In the genomic region with DNA sequence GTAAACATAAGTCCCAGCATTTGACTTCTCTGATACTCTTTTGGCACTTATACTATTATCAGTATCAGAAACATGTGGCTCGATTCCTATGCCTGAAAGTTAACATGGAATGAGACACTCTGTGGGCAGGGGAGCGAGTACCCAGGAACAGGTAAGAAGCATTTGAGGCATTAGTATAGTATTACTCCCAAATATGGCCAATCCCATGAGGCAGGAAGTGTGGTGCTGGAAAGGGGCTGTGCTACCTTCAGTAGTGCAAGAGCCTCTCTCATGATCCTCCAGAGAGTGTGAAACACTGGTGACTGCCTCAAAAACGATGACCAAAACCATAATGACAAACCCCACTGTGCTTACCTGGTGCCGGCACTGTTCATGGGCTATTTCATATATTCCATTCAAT, we compare ENCODE assay signal across 31 cellular contexts.
DNase-seq lines count a peak whose midpoint lies in the region; ATAC-seq, FAIRE-seq and TF ChIP-seq lines count a peak whose summit lies in the region.
"Had no signal": no experiment of that assay in that cellular context is flagged by ENCODE, and none has a peak within 500 bp of the region (broad histone marks: within the 10 kb centered on the region; RNA-seq: fewer than 3 reads in every experiment).

No MANE protein-coding gene starts in this region.

- H3K27me3 ChIP-seq in GM12878 (replicated peaks in 1 of 2; ENCODE audit: control insufficient read depth in 2 of 2, insufficient read depth in 2 of 2, low read length in 1 of 2) (no peaks in the 10 kb centered on the region), H1 (replicated peaks in 1 of 4; ENCODE audit: control insufficient read depth in 3 of 4, extremely low read depth in 1 of 4, insufficient read depth in 3 of 4, low read length in 3 of 4) (no peaks in the 10 kb centered on the region)
- H3K27me3 ChIP-seq: BE2C; BLaER1; BLaER1 treated with 17β-estradiol and CSF1 and Interleukin-3, amounts not matched to agents 10 nM and 100 nM had no signal

- TF ChIP-seq POLR2A in GM12878 (IDR thresholded peaks at IDR 0.05; ENCODE audit: low read depth, low read length): no peak
- TF ChIP-seq POLR2A in H1 (IDR thresholded peaks at IDR 0.05; ENCODE audit: control extremely low read depth in 1 of 2, low read depth in 2 of 2, low read length in 2 of 2): no peak

- no peak for DNase-seq in GM12878 (ENCODE audit: low read depth, low spot score)
- no peak for DNase-seq in H1 (ENCODE audit: low read depth in 1 of 2, low spot score in 2 of 2)
- DNase-seq: 8988T; ACHN; AML-193; BE2C; C1 segment of cervical spinal cord; Caco-2; Calu3; CD4-positive, alpha-beta memory T cell; CD4-positive, alpha-beta T cell; CD4-positive, CD25-positive, alpha-beta regulatory T cell; CD8-positive, alpha-beta memory T cell; CD8-positive, alpha-beta T cell; COR-L47; DMS 273 treated with DMSO at 0.1 percent for 48 hours; DMS153; DMS53; DMS79; DMS79 treated with DMSO at 0.1 percent for 48 hours; DND-41; EL had no signal

- no peak overlapping the region for H3K4me2 ChIP-seq in GM12878 (ENCODE audit: control insufficient read depth, insufficient read depth)
- no peak overlapping the region for H3K4me2 ChIP-seq in H1 (ENCODE audit: insufficient read depth in 1 of 2, low read depth in 2 of 2, low read length in 2 of 2)
- H3K4me2 ChIP-seq: A549; BLaER1; BLaER1 treated with 17β-estradiol and CSF1 and Interleukin-3, amounts not matched to agents 10 nM and 100 nM had no signal

- no peak overlapping the region for H2BK5ac ChIP-seq in H1 (ENCODE audit: low read depth, low read length)

- H2BK20ac ChIP-seq in H1 (ENCODE audit: low read length): no peak overlapping the region

- TF ChIP-seq CTCF in GM12878 (IDR thresholded peaks at IDR 0.05 in 2 of 3, conservative IDR thresholded peaks at IDR 0.05 in 1 of 3; ENCODE audit: control insufficient read depth in 2 of 3, extremely low read depth in 1 of 3, insufficient read depth in 1 of 3, low read depth in 3 of 3, low read length in 3 of 3) (no peak), H1 (IDR thresholded peaks at IDR 0.05; ENCODE audit: control extremely low read depth in 1 of 3, insufficient read depth in 1 of 3, low read depth in 1 of 3, low read length in 3 of 3) (no peak)

- H4K5ac ChIP-seq in H1 (ENCODE audit: insufficient read length, low read depth, low read length): no peak overlapping the region

- H4K8ac ChIP-seq in H1 (ENCODE audit: extremely low read depth, insufficient read depth, low read length): no peak overlapping the region

- SMC1A ChIA-PET in GM12878 (lab: Charles Lee; ENCODE audit: uncharacterized antibody, unreplicated experiment): no interaction called here

- no peak overlapping the region for H2BK15ac ChIP-seq in H1 (ENCODE audit: low read length)

- no peak for TF ChIP-seq RAD21 in GM12878 (IDR thresholded peaks at IDR 0.05; ENCODE audit: insufficient read depth, low read depth, low read length)
- no peak for TF ChIP-seq RAD21 in H1 (IDR thresholded peaks at IDR 0.05 in 1 of 2, conservative IDR thresholded peaks at IDR 0.05 in 1 of 2; ENCODE audit: low read depth in 2 of 2, low read length in 2 of 2)

- no peak overlapping the region for H3K18ac ChIP-seq in H1 (ENCODE audit: extremely low read depth, low read length)

- TF ChIP-seq EP300 in GM12878 (IDR thresholded peaks at IDR 0.05; ENCODE audit: borderline replicate concordance in 1 of 2, control insufficient read depth in 1 of 2, low read depth in 2 of 2, low read length in 2 of 2) (no peak), H1 (IDR thresholded peaks at IDR 0.05; ENCODE audit: borderline replicate concordance in 1 of 2, low read depth in 2 of 2, low read length in 2 of 2) (no peak)

- H3K4me1 ChIP-seq in GM12878 (ENCODE audit: control insufficient read depth, insufficient read depth, low read length) (no peaks in the 10 kb centered on the region), H1 (replicated peaks in 1 of 4; ENCODE audit: control insufficient read depth in 3 of 4, insufficient read depth in 4 of 4, low read length in 3 of 4) (peaks cover 0 to 2% (median 0%) of the 10 kb centered on the region in 4 experiments; a peak in 1 of 7 replicates)
- H3K4me1 ChIP-seq: A549; BE2C; BLaER1; BLaER1 treated with 17β-estradiol and CSF1 and Interleukin-3, amounts not matched to agents 10 nM and 100 nM; Caco-2 had no signal

- H3K79me2 ChIP-seq in GM12878 (ENCODE audit: control insufficient read depth, insufficient read depth, low read length): no peaks in the 10 kb centered on the region
- H3K79me2 ChIP-seq in H1 (ENCODE audit: control insufficient read depth in 1 of 2, insufficient read depth in 2 of 2, low read length in 2 of 2): no peaks in the 10 kb centered on the region

- H2BK12ac ChIP-seq in H1 (ENCODE audit: low read depth, low read length): no peak overlapping the region

- H3K23ac ChIP-seq in H1 (ENCODE audit: insufficient read length): no peak overlapping the region

- H3K4ac ChIP-seq in H1 (replicated peaks; ENCODE audit: insufficient read length, low read depth, low read length): no peak overlapping the region

- intact Hi-C loops in GM12878 (cut with micrococcal nuclease; ENCODE audit: unreplicated experiment): loop anchor here (5.0 to 10.0 kb wide), 2 partner anchors 420 to 668 kb away; no protein-coding TSS in a partner anchor

- WGBS in GM12878 (ENCODE audit: insufficient coverage, insufficient replicate concordance, low lambda C conversion rate, missing lambda C conversion rate): 25% methylated on average over 4 of the region's 4 CpGs
- WGBS in H1 (ENCODE audit: extremely low coverage in 1 of 2, insufficient coverage in 1 of 2, insufficient read length in 1 of 2, insufficient replicate concordance in 2 of 2, low coverage in 1 of 2, low lambda C conversion rate in 2 of 2, missing lambda C conversion rate in 1 of 2), 2 experiments: 92% methylated on average over 4 of the region's 4 CpGs; no CpG with 5 or more reads in 1 of the 2 experiments

- no peak overlapping the region for H2AFZ ChIP-seq in GM12878 (ENCODE audit: control insufficient read depth, low read depth, low read length)
- H2AFZ ChIP-seq in H1 (ENCODE audit: low read length): no peak overlapping the region

- H3K36me3 ChIP-seq in GM12878 (ENCODE audit: control insufficient read depth in 2 of 2, insufficient read depth in 2 of 2, low read length in 1 of 2) (no peaks in the 10 kb centered on the region), H1 (ENCODE audit: control insufficient read depth in 2 of 4, insufficient read depth in 4 of 4, low read length in 3 of 4) (no peaks in the 10 kb centered on the region)
- H3K36me3 ChIP-seq: BE2C; BLaER1; BLaER1 treated with 17β-estradiol and CSF1 and Interleukin-3, amounts not matched to agents 10 nM and 100 nM had no signal

- BruUV-seq in GM12878 (replicated peaks; lab: Mats Ljungman, UMichigan): no TSS peak

- no peak overlapping the region for H3K9ac ChIP-seq in GM12878 (ENCODE audit: control insufficient read depth, insufficient read depth, low read length)
- H3K9ac ChIP-seq in H1 (replicated peaks in 1 of 4; ENCODE audit: extremely low read depth in 1 of 4, low read depth in 3 of 4, low read length in 3 of 4): no peak overlapping the region
- H3K9ac ChIP-seq: BLaER1; BLaER1 treated with 17β-estradiol and CSF1 and Interleukin-3, amounts not matched to agents 10 nM and 100 nM had no signal

- no peak overlapping the region for H4K91ac ChIP-seq in H1 (replicated peaks; ENCODE audit: insufficient read length, low read length)

- FAIRE-seq in GM12878 (lab: Jason Lieb, UNC) (no peak), H1 (lab: Jason Lieb, UNC) (no peak)
- FAIRE-seq: A204.1, A549, D721Med had no signal

- H3K56ac ChIP-seq in H1 (replicated peaks; ENCODE audit: insufficient read length, low read depth, low read length): no peak overlapping the region

- RAD21 ChIA-PET in GM12878 (lab: Charles Lee; ENCODE audit: unreplicated experiment): no interaction called here

- H4K20me1 ChIP-seq in GM12878 (ENCODE audit: control insufficient read depth, insufficient read depth) (no peaks in the 10 kb centered on the region), H1 (replicated peaks in 1 of 2; ENCODE audit: control insufficient read depth in 1 of 2, insufficient read depth in 2 of 2, low read length in 2 of 2) (no peaks in the 10 kb centered on the region)
- H4K20me1 ChIP-seq: BLaER1; BLaER1 treated with 17β-estradiol and CSF1 and Interleukin-3, amounts not matched to agents 10 nM and 100 nM had no signal

- H3K27ac ChIP-seq in GM12878 (ENCODE audit: control insufficient read depth, insufficient read depth): no peak overlapping the region
- H3K27ac ChIP-seq in H1 (ENCODE audit: low read depth, low read length): no peak overlapping the region
- H3K27ac ChIP-seq: 22Rv1; A549; BLaER1; BLaER1 treated with 17β-estradiol and CSF1 and Interleukin-3, amounts not matched to agents 10 nM and 100 nM; C4-2B had no signal

- in situ Hi-C loops in GM12878 (cut with MboI): no loop called here

- H2BK120ac ChIP-seq in H1 (replicated peaks; ENCODE audit: low read depth, low read length): no peak overlapping the region

- no peaks in the 10 kb centered on the region for H3K9me3 ChIP-seq in GM12878 (replicated peaks; ENCODE audit: control insufficient read depth, insufficient read depth, low read length)
- H3K9me3 ChIP-seq in H1 (ENCODE audit: insufficient read depth in 2 of 2, low read depth in 1 of 2, low read length in 1 of 2): no peaks in the 10 kb centered on the region
- H3K9me3 ChIP-seq: BE2C, BLaER1, Caco-2 had no signal

- H3K23me2 ChIP-seq in H1 (ENCODE audit: low read depth, low read length): no peaks in the 10 kb centered on the region; the same call in 1 of the 2 replicates

- CTCF ChIA-PET in GM12878 (lab: Yijun Ruan, JAX): no interaction called here
- CTCF ChIA-PET in H1 (lab: Charles Lee; ENCODE audit: partially characterized antibody): no interaction called here

- POLR2A ChIA-PET in GM12878 (lab: Charles Lee): no interaction called here
- POLR2A ChIA-PET in H1 (lab: Charles Lee; ENCODE audit: partially characterized antibody): no interaction called here

- no peak for ATAC-seq in GM12878
- ATAC-seq in HG03457 (IDR thresholded peaks at IDR 0.05; ENCODE audit: unreplicated experiment): no peak
- no peak for ATAC-seq in HG03378 (IDR thresholded peaks at IDR 0.05; ENCODE audit: unreplicated experiment)
- ATAC-seq: A549; CD8-positive, alpha-beta T cell had no signal

- H3K79me1 ChIP-seq in H1 (ENCODE audit: low read depth, low read length): no peaks in the 10 kb centered on the region

- H2AK5ac ChIP-seq in H1 (ENCODE audit: low read depth, low read length): no peak overlapping the region

- H3K4me3 ChIP-seq in GM12878 (no peak overlapping the region), H1 (ENCODE audit: extremely low read depth in 1 of 4, insufficient read depth in 2 of 4, low read depth in 3 of 4, low read length in 4 of 4) (no peak overlapping the region)
- H3K4me3 ChIP-seq: A549; BLaER1; BLaER1 treated with 17β-estradiol and CSF1 and Interleukin-3, amounts not matched to agents 10 nM and 100 nM had no signal

- H3K14ac ChIP-seq in H1 (ENCODE audit: insufficient read length): no peak overlapping the region

TF ChIP-seq in GM12878, 131 proteins besides CTCF, POLR2A, EP300 and RAD21 (continues in another document):
- no peak for TF ChIP-seq CHD2 (IDR thresholded peaks at IDR 0.05; ENCODE audit: borderline replicate concordance, low read depth, low read length)

TF ChIP-seq in H1, 55 proteins besides CTCF, POLR2A, EP300 and RAD21:
- TF ChIP-seq SRF (IDR thresholded peaks at IDR 0.05; ENCODE audit: low read depth, low read length): peak; percentile 87
- TF ChIP-seq HDAC6 (IDR thresholded peaks at IDR 0.05; ENCODE audit: low read depth, low read length): no peak
